In genomic region chr15:68846851-68847439, GRCh38 we compare ENCODE assay signal across 22 cellular contexts. TPM values are rescaled to one million over a fixed set of nuclear protein-coding genes. Genes with fewer than 3 reads are reported as not detected.
DNase-seq lines count a peak whose midpoint lies in the region; ATAC-seq, FAIRE-seq and TF ChIP-seq lines count a peak whose summit lies in the region.
"Had no signal": no experiment of that assay in that cellular context is flagged by ENCODE, and none has a peak within 500 bp of the region (broad histone marks: within the 10 kb centered on the region; RNA-seq: fewer than 3 reads in every experiment).

No MANE protein-coding gene starts in this region.

- no peaks in the 10 kb centered on the region for H3K9me1 ChIP-seq in K562 (ENCODE audit: control insufficient read depth, insufficient read depth, low read length)

- DNase-seq in A549 (ENCODE audit: low read depth in 1 of 2, low spot score in 1 of 2), result no peak
- no peak for DNase-seq in K562 (ENCODE audit: extremely low read depth in 1 of 4, low spot score in 3 of 4)
- DNase-seq in epithelial cell of esophagus (ENCODE audit: low read depth), result peak; percentile 12
- no peak for DNase-seq in HAP-1 (ENCODE audit: low spot score in 2 of 2)
- DNase-seq in T1000 (lab: John Stamatoyannopoulos, UW), result no peak
- no peak for DNase-seq in lower lobe of right lung
- DNase-seq: 8988T; AML-193; Caco-2; Calu3; CD4-positive, alpha-beta T cell; CD8-positive, alpha-beta T cell; DMS79 treated with DMSO at 0.1 percent for 48 hours; GF-D8 had no signal

- H2AFZ ChIP-seq in K562 (ENCODE audit: low read depth, low read length), result no peak overlapping the region

- TF ChIP-seq CTCF in A549 (IDR thresholded peaks at IDR 0.05) (no peak), HEK293 (tag by site-specific recombination; IDR thresholded peaks at IDR 0.05) (no peak), K562 (IDR thresholded peaks at IDR 0.05 in 2 of 3, conservative IDR thresholded peaks at IDR 0.05 in 1 of 3; ENCODE audit: insufficient read depth in 2 of 3, low read depth in 1 of 3, low read length in 3 of 3) (no peak), epithelial cell of esophagus (IDR thresholded peaks at IDR 0.05; ENCODE audit: insufficient read depth, low read depth, low read length, missing control alignments) (no peak), lower lobe of right lung (IDR thresholded peaks at IDR 0.05) (no peak)

- FAIRE-seq in A549 (lab: Jason Lieb, UNC), result peak; percentile 28
- no peak for FAIRE-seq in K562 (lab: Jason Lieb, UNC)
- FAIRE-seq: A204.1, D721Med, G401.6, GM12891, GM19239 had no signal

- CTCF ChIA-PET in A549 (lab: Yijun Ruan, JAX) (interaction anchor here (0.9 to 1.6 kb wide), 3 partner anchors 15 to 28 kb away, joined by 3 to 5 read pairs (median 4); no protein-coding TSS in a partner anchor), HEK293 (lab: Yijun Ruan, JAX) (interaction anchor here (0.6 to 2.2 kb wide), 2 partner anchors 28 to 576 kb away, joined by 4 to 10 read pairs; no protein-coding TSS in a partner anchor), K562 (lab: Yijun Ruan, JAX; ENCODE audit: low intra/inter-chr PET ratio) (no interaction called here)

- no peaks in the 10 kb centered on the region for H3K36me3 ChIP-seq in HEK293 (ENCODE audit: control insufficient read depth in 2 of 2, insufficient read depth in 1 of 2, low read length in 2 of 2)
- H3K36me3 ChIP-seq in K562 (ENCODE audit: control insufficient read depth, insufficient read depth, low read length), result no peaks in the 10 kb centered on the region
- H3K36me3 ChIP-seq in HAP-1 (replicated peaks), result no peaks in the 10 kb centered on the region
- H3K36me3 ChIP-seq in lower lobe of right lung, result no peaks in the 10 kb centered on the region
- H3K36me3 ChIP-seq: BLaER1 treated with 17β-estradiol and CSF1 and Interleukin-3, amounts not matched to agents 10 nM and 100 nM had no signal

- BruUV-seq in K562 (replicated peaks; lab: Mats Ljungman, UMichigan), result no TSS peak

- H3K4me2 ChIP-seq in A549, result no peak overlapping the region
- H3K4me2 ChIP-seq in K562 (ENCODE audit: insufficient read depth, low read length), result no peak overlapping the region
- H3K4me2 ChIP-seq: BLaER1 treated with 17β-estradiol and CSF1 and Interleukin-3, amounts not matched to agents 10 nM and 100 nM had no signal

- TF ChIP-seq EP300 in A549 (IDR thresholded peaks at IDR 0.05) (no peak), K562 (IDR thresholded peaks at IDR 0.05; ENCODE audit: low read length) (no peak)

- H4K20me1 ChIP-seq in K562 (replicated peaks; ENCODE audit: control insufficient read depth, insufficient read depth, low read length), result no peaks in the 10 kb centered on the region

- H3K79me2 ChIP-seq in K562 (ENCODE audit: control insufficient read depth, insufficient read depth, low read length), result no peaks in the 10 kb centered on the region

- no peak for TF ChIP-seq POLR2A in A549 (IDR thresholded peaks at IDR 0.05; ENCODE audit: low read length)
- no peak for TF ChIP-seq POLR2A in K562 (conservative IDR thresholded peaks at IDR 0.05)

- H3K27ac ChIP-seq in A549 (no peak overlapping the region), HEK293 (ENCODE audit: extremely low read depth, low read depth, low read length) (no peak overlapping the region), K562 (ENCODE audit: extremely low read depth, low read depth, low read length) (no peak overlapping the region), lower lobe of right lung (no peak overlapping the region)
- H3K27ac ChIP-seq: BLaER1 treated with 17β-estradiol and CSF1 and Interleukin-3, amounts not matched to agents 10 nM and 100 nM; C4-2B had no signal

- no peak overlapping the region for H3K4me3 ChIP-seq in A549
- no peak overlapping the region for H3K4me3 ChIP-seq in HEK293 (ENCODE audit: low read depth, low read length)
- H3K4me3 ChIP-seq in K562, result no peak overlapping the region
- no peak overlapping the region for H3K4me3 ChIP-seq in epithelial cell of esophagus (ENCODE audit: low read length)
- H3K4me3 ChIP-seq in HAP-1, result no peak overlapping the region
- H3K4me3 ChIP-seq in lower lobe of right lung, result no peak overlapping the region
- H3K4me3 ChIP-seq: BLaER1 treated with 17β-estradiol and CSF1 and Interleukin-3, amounts not matched to agents 10 nM and 100 nM had no signal

- in situ Hi-C loops in K562 (cut with MboI) (no loop called here), HAP-1 (cut with MboI; ENCODE audit: low sequenced_read_pairs) (no loop called here)

- H3K4me1 ChIP-seq in A549 (no peaks in the 10 kb centered on the region), HEK293 (ENCODE audit: control insufficient read depth, insufficient read depth, low read length) (no peaks in the 10 kb centered on the region), K562 (replicated peaks in 1 of 2; ENCODE audit: control insufficient read depth in 2 of 2, insufficient read depth in 2 of 2, low read length in 2 of 2) (peaks cover 0 to 6% of the 10 kb centered on the region in 2 experiments; a peak in 1 of 5 replicates), HAP-1 (0 out of 2 replicates have a peak, but pooled peaks cover 2% of the 10 kb centered on the region), lower lobe of right lung (peaks cover 7% of the 10 kb centered on the region)
- H3K4me1 ChIP-seq: BLaER1 treated with 17β-estradiol and CSF1 and Interleukin-3, amounts not matched to agents 10 nM and 100 nM; Caco-2 had no signal

- POLR2A ChIA-PET in A549 (lab: Yijun Ruan, JAX), result no interaction called here
- POLR2A ChIA-PET in HEK293 (lab: Yijun Ruan, JAX), result no interaction called here
- POLR2A ChIA-PET in K562 (lab: Yijun Ruan, JAX), result interaction anchor here (1.7 kb wide), 1 partner anchor 18 kb away, joined by 5 read pairs; no protein-coding TSS in a partner anchor

- TF ChIP-seq RAD21 in A549 (conservative IDR thresholded peaks at IDR 0.05 in 1 of 2, IDR thresholded peaks at IDR 0.05 in 1 of 2) (no peak), K562 (CRISPR knock-in tag; conservative IDR thresholded peaks at IDR 0.05 in 1 of 2, IDR thresholded peaks at IDR 0.05 in 1 of 2) (no peak)

- intact Hi-C loops in K562 (cut with micrococcal nuclease) (no loop called here), lower lobe of right lung (cut with DNase I) (no loop called here)

- peaks cover 17 to 26% of the 10 kb centered on the region in 2 experiments; a peak in 4 of 5 replicates for H3K27me3 ChIP-seq in K562 (ENCODE audit: control insufficient read depth in 2 of 2, insufficient read depth in 2 of 2, low read length in 2 of 2)
- H3K27me3 ChIP-seq in HAP-1 (ENCODE audit: low read depth), result peaks cover 65% of the 10 kb centered on the region
- peaks cover 41% of the 10 kb centered on the region for H3K27me3 ChIP-seq in lower lobe of right lung (ENCODE audit: low read depth)

- H3K9ac ChIP-seq in K562 (ENCODE audit: insufficient read depth in 1 of 2, low read depth in 2 of 2, low read length in 2 of 2), result no peak overlapping the region
- H3K9ac ChIP-seq: BLaER1 treated with 17β-estradiol and CSF1 and Interleukin-3, amounts not matched to agents 10 nM and 100 nM had no signal

- H3K9me3 ChIP-seq in A549 (no peaks in the 10 kb centered on the region), HEK293 (ENCODE audit: control insufficient read depth, insufficient read depth, low read depth, low read length) (no peaks in the 10 kb centered on the region), K562 (replicated peaks; ENCODE audit: control insufficient read depth, insufficient read depth, low read depth, low read length) (no peaks in the 10 kb centered on the region), HAP-1 (no peaks in the 10 kb centered on the region), lower lobe of right lung (no peaks in the 10 kb centered on the region)
- H3K9me3 ChIP-seq: BLaER1 treated with 17β-estradiol and CSF1 and Interleukin-3, amounts not matched to agents 10 nM and 100 nM; Caco-2 had no signal

- ATAC-seq in A549 (no peak), K562 (no peak), lower lobe of right lung (no peak)
- ATAC-seq: CD8-positive, alpha-beta T cell had no signal

- 58% methylated on average over 3 of the region's 3 CpGs for WGBS in A549 (ENCODE audit: missing lambda C conversion rate)
- WGBS in K562 (ENCODE audit: insufficient coverage, low coverage, missing lambda C conversion rate), result 0% methylated on average over 3 of the region's 3 CpGs

TF ChIP-seq in A549, 52 proteins besides CTCF, POLR2A, EP300 and RAD21 (continues in another document):
- TF ChIP-seq CBX8 (IDR thresholded peaks at IDR 0.05) (0 out of 2 replicates have a peak, but pooled peaks have one; percentile 66), RNF2 (IDR thresholded peaks at IDR 0.05; ENCODE audit: borderline replicate concordance, low read depth) (peak; percentile 58; the same call in 1 of the 2 replicates)

TF ChIP-seq in HEK293, 187 proteins besides CTCF, POLR2A, EP300 and RAD21 (continues in another document):
- TF ChIP-seq ZNF629 (tag by site-specific recombination; IDR thresholded peaks at IDR 0.05) (no peak), ZNF585B (tag by site-specific recombination; IDR thresholded peaks at IDR 0.05) (no peak)

TF ChIP-seq in K562, 482 proteins besides CTCF, POLR2A, EP300 and RAD21 (continues in another document):
- TF ChIP-seq RBM14 (IDR thresholded peaks at IDR 0.05; ENCODE audit: borderline replicate concordance, insufficient read depth, low read depth, low read length), result no peak

RNA-seq across cellular contexts. Expression of gene ANP32A, which starts 26.2 kb away (rescaled TPM):
- polyA plus RNA-seq in A549 (2011; rRNA removed), result 200 and 208 TPM in 2 replicates
- polyA plus RNA-seq in A549 (2012; cell fraction: cytosol; rRNA removed), result 97.6 and 99.3 TPM in 2 replicates
- 31.7 and 43.1 TPM in 2 replicates for polyA plus RNA-seq in A549 (2012; cell fraction: nucleus; rRNA removed)
- 354 to 362 TPM (median 360 TPM) in 3 replicates for polyA plus RNA-seq in A549 (2017; fragmentation: RNase III; extraction: RNeasy Plus Mini Kit Qiagen cat#74134 plus additional on column Dnase treatment)
- 58.5 and 59.3 TPM in 2 replicates for polyA minus RNA-seq in A549 (2011; rRNA and poly(A)+ RNA removed)
- total RNA-seq in K562 (2011; cell fraction: chromatin; rRNA removed; ENCODE audit: low replicate concordance), result 73.2 and 102 TPM in 2 replicates
- total RNA-seq in K562 (2011; cell fraction: nucleolus; rRNA removed), result 44.5 and 49.1 TPM in 2 replicates
- total RNA-seq in K562 (2011; cell fraction: nucleoplasm; rRNA removed), result 74.9 and 79.7 TPM in 2 replicates
- total RNA-seq in K562 (2014; rRNA removed), result 149 and 155 TPM in 2 replicates
- 214 and 231 TPM in 2 replicates for total RNA-seq in K562 (2014; rRNA removed; fragmentation: Illumina TruSeq; extraction: Trizol)
- total RNA-seq in K562 (2015; rRNA removed; fragmentation: Illumina TruSeq; extraction: Trizol), result 213 and 234 TPM in 2 replicates
- total RNA-seq in K562 (2021), result 179 and 210 TPM in 2 replicates
- polyA plus RNA-seq in K562 (2011; rRNA removed), result 101 and 158 TPM in 2 replicates
- polyA plus RNA-seq in K562 (2011; cell fraction: cytosol; rRNA removed), result 28.2 and 50.9 TPM in 2 replicates
- polyA plus RNA-seq in K562 (2011; cell fraction: nucleus; rRNA removed), result 25.3 and 41.5 TPM in 2 replicates
- 166 and 298 TPM in 2 replicates for polyA plus RNA-seq in K562 (2012)
- polyA plus RNA-seq in K562 (2014; fragmentation: Illumina TruSeq; extraction: Trizol), result 514 and 656 TPM in 2 replicates
- polyA plus RNA-seq in K562 (2014; fragmentation: Nextera tagmentation; extraction: Ambion mirVana), result 10 to 100 TPM; 13.2 to 24.9 TPM
- polyA plus RNA-seq in K562 (2014; rRNA removed), result 262 and 274 TPM in 2 replicates
- 111 and 126 TPM in 2 replicates for polyA minus RNA-seq in K562 (2011; rRNA and poly(A)+ RNA removed)
- polyA minus RNA-seq in K562 (2011; cell fraction: cytosol; rRNA and poly(A)+ RNA removed), result 56.1 and 63.8 TPM in 2 replicates
- 21.8 and 39.9 TPM in 2 replicates for polyA minus RNA-seq in K562 (2011; cell fraction: nucleus; rRNA and poly(A)+ RNA removed)
- total RNA-seq in lower lobe of right lung, result 129 TPM
